In genomic region chr16:1194665-1195392, GRCh38 we compare ENCODE assay signal across 9 cellular contexts. TPM values are rescaled to one million over a fixed set of nuclear protein-coding genes. Genes with fewer than 3 reads are reported as not detected.
DNase-seq lines count a peak whose midpoint lies in the region; ATAC-seq, FAIRE-seq and TF ChIP-seq lines count a peak whose summit lies in the region.
"Had no signal": no experiment of that assay in that cellular context is flagged by ENCODE, and none has a peak within 500 bp of the region (broad histone marks: within the 10 kb centered on the region; RNA-seq: fewer than 3 reads in every experiment).

No MANE protein-coding gene starts in this region.

- H3K27me3 ChIP-seq in CD4-positive, alpha-beta T cell (ENCODE audit: control insufficient read depth, insufficient read depth, low read length): no peaks in the 10 kb centered on the region
- H3K27me3 ChIP-seq in bronchial epithelial cell (ENCODE audit: control insufficient read depth, insufficient read depth, low read length): no peaks in the 10 kb centered on the region

- H3K36me3 ChIP-seq in bronchial epithelial cell (ENCODE audit: control insufficient read depth, insufficient read depth, low read length): no peaks in the 10 kb centered on the region

- no peak overlapping the region for H3K4me3 Mint-ChIP-seq in CD4-positive, alpha-beta T cell
- H3K4me3 Mint-ChIP-seq in neural crest cell: no peak overlapping the region
- H3K4me3 Mint-ChIP-seq: stimulated activated naive CD8-positive, alpha-beta T cell treated with anti-CD3 and anti-CD28 coated beads, Interleukin-15, Interleukin-2, amounts not matched to agents 100 ng/mL and 50 ng/mL, for 24 hours had no signal

- FAIRE-seq in bronchial epithelial cell (lab: Jason Lieb, UNC): no peak

- CTCF ChIA-PET in CD4-positive, alpha-beta T cell (lab: Charles Lee): no interaction called here

- H3K27me3 Mint-ChIP-seq in CD4-positive, alpha-beta T cell: no peaks in the 10 kb centered on the region
- no peaks in the 10 kb centered on the region for H3K27me3 Mint-ChIP-seq in neural crest cell (ENCODE audit: low read depth)
- H3K27me3 Mint-ChIP-seq: stimulated activated naive CD8-positive, alpha-beta T cell treated with anti-CD3 and anti-CD28 coated beads, Interleukin-15, Interleukin-2, amounts not matched to agents 100 ng/mL and 50 ng/mL, for 24 hours had no signal

- no peak overlapping the region for H3K27ac Mint-ChIP-seq in CD4-positive, alpha-beta T cell
- H3K27ac Mint-ChIP-seq in neural crest cell (ENCODE audit: unreplicated experiment): no peak overlapping the region
- H3K27ac Mint-ChIP-seq: stimulated activated naive CD8-positive, alpha-beta T cell treated with anti-CD3 and anti-CD28 coated beads, Interleukin-15, Interleukin-2, amounts not matched to agents 100 ng/mL and 50 ng/mL, for 24 hours had no signal

- POLR2A ChIA-PET in CD4-positive, alpha-beta T cell (lab: Charles Lee): no interaction called here

- no peaks in the 10 kb centered on the region for H3K36me3 Mint-ChIP-seq in CD4-positive, alpha-beta T cell (ENCODE audit: low read depth)
- H3K36me3 Mint-ChIP-seq in neural crest cell (ENCODE audit: low read depth): no peaks in the 10 kb centered on the region

- no peak for ATAC-seq in CD4-positive, alpha-beta T cell (ENCODE audit: poor library complexity)
- ATAC-seq in HG02642 (IDR thresholded peaks at IDR 0.05; ENCODE audit: poor library complexity, unreplicated experiment): no peak

- no peaks in the 10 kb centered on the region for H3K9me3 ChIP-seq in CD4-positive, alpha-beta T cell (ENCODE audit: control insufficient read depth, low read length)

- no peak for TF ChIP-seq EP300 in Ishikawa (IDR thresholded peaks at IDR 0.05; ENCODE audit: borderline replicate concordance)

- no peaks in the 10 kb centered on the region for H3K4me1 Mint-ChIP-seq in CD4-positive, alpha-beta T cell (ENCODE audit: low read depth)
- peaks cover 10% of the 10 kb centered on the region for H3K4me1 Mint-ChIP-seq in neural crest cell

- H3K4me3 ChIP-seq in bronchial epithelial cell (ENCODE audit: low read depth, low read length): no peak overlapping the region

- TF ChIP-seq CTCF in CD4-positive, alpha-beta T cell (IDR thresholded peaks at IDR 0.05): peak; percentile 70
- TF ChIP-seq CTCF in bronchial epithelial cell (IDR thresholded peaks at IDR 0.05; ENCODE audit: insufficient read depth, low read length, severe bottlenecking): peak; percentile 20
- peak; percentile 81 for TF ChIP-seq CTCF in neural crest cell (conservative IDR thresholded peaks at IDR 0.05)

- DNase-seq in CD4-positive, alpha-beta T cell: peak in 3 of 10 experiments; percentile 13 to 39 (median 22)
- DNase-seq in bronchial epithelial cell (ENCODE audit: low read depth) (no peak), neural crest cell (ENCODE audit: low read depth, low spot score) (peak; percentile 52), NCI-H226 (no peak), DMS153 (lab: John Stamatoyannopoulos, UW) (no peak), T1000 (lab: John Stamatoyannopoulos, UW) (no peak)

- intact Hi-C loops in CD4-positive, alpha-beta T cell (cut with DNase I, micrococcal nuclease): loop anchor here (1.0 to 10.0 kb wide), 5 partner anchors 89 to 483 kb away; no protein-coding TSS in a partner anchor

- peak; percentile 73 for TF ChIP-seq RAD21 in Ishikawa (IDR thresholded peaks at IDR 0.05; ENCODE audit: low read depth)

- no peak overlapping the region for H3K27ac ChIP-seq in CD4-positive, alpha-beta T cell (ENCODE audit: low read depth, low read length)

- H3K9me3 Mint-ChIP-seq in CD4-positive, alpha-beta T cell: peaks cover 2% of the 10 kb centered on the region
- H3K9me3 Mint-ChIP-seq in neural crest cell: no peaks in the 10 kb centered on the region
- H3K9me3 Mint-ChIP-seq: stimulated activated naive CD8-positive, alpha-beta T cell treated with anti-CD3 and anti-CD28 coated beads, Interleukin-15, Interleukin-2, amounts not matched to agents 100 ng/mL and 50 ng/mL, for 24 hours had no signal

TF ChIP-seq in Ishikawa, 13 proteins besides CTCF, POLR2A, EP300 and RAD21:
- TF ChIP-seq USF1 (IDR thresholded peaks at IDR 0.05): no peak
- no peak for TF ChIP-seq TCF12 (IDR thresholded peaks at IDR 0.05; ENCODE audit: low read depth)
- TF ChIP-seq TEAD4 (IDR thresholded peaks at IDR 0.05): no peak
- TF ChIP-seq FOXM1 (IDR thresholded peaks at IDR 0.05; ENCODE audit: borderline replicate concordance, low read depth): no peak
- no peak for TF ChIP-seq TAF1 (IDR thresholded peaks at IDR 0.05; ENCODE audit: low read depth)
- no peak for TF ChIP-seq CEBPB (IDR thresholded peaks at IDR 0.05)
- TF ChIP-seq YY1 (IDR thresholded peaks at IDR 0.05; ENCODE audit: low read depth): no peak
- TF ChIP-seq NFIC (IDR thresholded peaks at IDR 0.05): no peak
- TF ChIP-seq REST (IDR thresholded peaks at IDR 0.05; ENCODE audit: low read depth): no peak
- TF ChIP-seq MAX (IDR thresholded peaks at IDR 0.05): no peak
- TF ChIP-seq EGR1 (IDR thresholded peaks at IDR 0.05): no peak
- no peak for TF ChIP-seq CREB1 (IDR thresholded peaks at IDR 0.05; ENCODE audit: low read depth)
- no peak for TF ChIP-seq ZBTB7A (IDR thresholded peaks at IDR 0.05; ENCODE audit: low read depth)

RNA-seq across cellular contexts. Expression of gene TPSG1, which starts 30.2 kb away (rescaled TPM):
- not detected for total RNA-seq in CD4-positive, alpha-beta T cell
- total RNA-seq in bronchial epithelial cell: not detected in 2 replicates
- total RNA-seq in neural crest cell: not detected in 2 replicates

RNA-seq across cellular contexts. Expression of gene TPSB2, which starts 35.2 kb away (rescaled TPM):
- total RNA-seq in CD4-positive, alpha-beta T cell: not detected
- not detected in 2 replicates for total RNA-seq in bronchial epithelial cell
- not detected in 2 replicates for total RNA-seq in neural crest cell

RNA-seq across cellular contexts. Expression of gene CACNA1H, which starts 41.9 kb away (rescaled TPM):
- total RNA-seq in CD4-positive, alpha-beta T cell: 1 to 10 TPM; 5.7 to 6.3 TPM
- total RNA-seq in bronchial epithelial cell: not detected in 2 replicates
- total RNA-seq in neural crest cell: 10.7 and 13.2 TPM in 2 replicates

RNA-seq across cellular contexts. Expression of gene TPSAB1, which starts 45.7 kb away (rescaled TPM):
- under 1 TPM in 1 of 2 experiments, not detected in 1; 0.22 TPM for total RNA-seq in CD4-positive, alpha-beta T cell
- total RNA-seq in bronchial epithelial cell (not detected in 2 replicates), neural crest cell (not detected in 2 replicates)

Comparison
In these comparisons a context has a peak if more than half of its experiments do, and no peak if none do; other contexts are left out.
1. CTCF ChIP-seq: peak in every context shown above with its lines; median percentile 81 in neural crest cell; 70 in CD4-positive, alpha-beta T cell; 20 in bronchial epithelial cell.